In the genomic region with DNA sequence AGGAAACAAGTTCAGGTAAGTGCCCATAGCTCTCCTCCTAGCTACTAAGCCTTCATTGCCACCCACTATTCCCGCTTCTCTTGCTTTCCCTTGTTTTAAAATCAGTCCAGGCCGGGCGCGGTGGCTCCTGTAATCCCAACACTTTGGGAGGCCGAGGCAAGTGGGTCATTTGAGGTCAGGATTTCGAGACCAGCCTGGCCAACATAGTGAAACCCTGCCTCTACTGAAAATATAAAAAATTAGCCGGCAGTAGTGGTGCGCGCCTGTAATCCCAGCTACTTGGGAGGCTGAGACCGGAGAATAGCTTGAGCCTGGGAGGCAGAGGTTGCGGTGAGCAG, we compare ENCODE assay signal across 1 cellular context.
TF ChIP-seq lines count a peak whose summit lies in the region.

No MANE protein-coding gene starts in this region.

TF ChIP-seq in endothelial cell of umbilical vein, 7 proteins besides CTCF, POLR2A, EP300 and RAD21:
- TF ChIP-seq MYC (IDR thresholded peaks at IDR 0.05; ENCODE audit: low read depth, low read length) (no peak), EZH2 (IDR thresholded peaks at IDR 0.05; ENCODE audit: borderline replicate concordance, low read depth, low read length, severe bottlenecking) (no peak), POLR2AphosphoS5 (IDR thresholded peaks at IDR 0.05; ENCODE audit: insufficient read depth, low read depth, low read length) (no peak), FOS (IDR thresholded peaks at IDR 0.05; ENCODE audit: borderline replicate concordance, insufficient read depth, low read length) (no peak), GATA2 (IDR thresholded peaks at IDR 0.05; ENCODE audit: insufficient read depth, insufficient read length, low read depth, low read length) (no peak), JUN (IDR thresholded peaks at IDR 0.05; ENCODE audit: borderline replicate concordance, insufficient read depth, insufficient read length, low read depth) (no peak)
- TF ChIP-seq, protein P1, sequence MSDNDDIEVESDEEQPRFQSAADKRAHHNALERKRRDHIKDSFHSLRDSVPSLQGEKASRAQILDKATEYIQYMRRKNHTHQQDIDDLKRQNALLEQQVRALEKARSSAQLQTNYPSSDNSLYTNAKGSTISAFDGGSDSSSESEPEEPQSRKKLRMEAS (IDR thresholded peaks at IDR 0.05; ENCODE audit: insufficient read depth, insufficient read length) = no peak
